Comparison of ENCODE assay signal across 23 cellular contexts in genomic region chr3:24614353-24614752, GRCh38.
"Had no signal": no experiment of that assay in that cellular context is flagged by ENCODE, and none has a peak within 500 bp of the region (broad histone marks: within the 10 kb centered on the region; RNA-seq: fewer than 3 reads in every experiment).

No MANE protein-coding gene starts in this region.

- H3K27ac ChIP-seq: neural progenitor cell, ovary, parathyroid adenoma, psoas muscle, right lobe of liver, sigmoid colon, stomach, thoracic aorta, thyroid gland, tibial nerve, upper lobe of right lung, uterus had no signal

- H3K9me3 ChIP-seq: ovary, psoas muscle, right lobe of liver, sigmoid colon, stomach, thoracic aorta, thyroid gland, tibial nerve, upper lobe of right lung, uterus had no signal

- DNase-seq: natural killer cell; occipital lobe; ovary; posterior cingulate gyrus; psoas muscle; right cardiac atrium; right lobe of liver; sigmoid colon; stimulated activated CD4-positive, alpha-beta T cell treated with anti-CD3 and anti-CD28 coated beads, Interleukin-15, amount 100 ng/mL, for 24 hours; stimulated activated CD4-positive, alpha-beta T cell treated with anti-CD3 and anti-CD28 coated beads, Interleukin-2, amount 100 ng/mL, for 24 hours; stimulated activated CD4-positive, alpha-beta T cell treated with anti-CD3 and anti-CD28 coated beads, Interleukin-2, amount 100 ng/mL, for 48 hours; stimulated activated CD4-positive, alpha-beta T cell treated with anti-CD3 and anti-CD28 coated beads, Interleukin-4, amount 100 ng/mL, for 24 hours; stimulated activated naive B cell treated with anti-CD40 and anti-IgM and Interleukin-4, amounts not matched to agents 10 μg/mL and 1 μg/mL and 100 μg/mL, for 72 hours; stimulated activated naive CD4-positive, alpha-beta T cell treated with Interleukin-2 at 50 U/mL for 16 hours; stomach; thyroid gland; upper lobe of right lung; uterus had no signal

- ATAC-seq: natural killer cell; psoas muscle; right cardiac atrium; right lobe of liver; stimulated activated effector memory CD8-positive, alpha-beta T cell treated with anti-CD3 and anti-CD28 coated beads, Interleukin-12 subunit alpha, Interleukin-12 subunit beta, amount 100 ng/mL, for 72 hours; stimulated activated naive B cell treated with anti-CD40 and anti-IgM and Interleukin-4, amounts not matched to agents 10 μg/mL and 1 μg/mL and 100 μg/mL, for 72 hours; upper lobe of right lung had no signal

- H2AFZ ChIP-seq: neural progenitor cell, parathyroid adenoma had no signal

- H3K4me2 ChIP-seq: neural progenitor cell had no signal

- H3K9ac ChIP-seq: neural progenitor cell, parathyroid adenoma had no signal

- H3K4me1 ChIP-seq: neural progenitor cell, parathyroid adenoma, psoas muscle, right lobe of liver, sigmoid colon, stomach, thyroid gland, tibial nerve, upper lobe of right lung, uterus had no signal

- H3K36me3 ChIP-seq: neural progenitor cell, ovary, right lobe of liver, sigmoid colon, stomach, thoracic aorta, thyroid gland, tibial nerve, upper lobe of right lung, uterus had no signal

- H3K79me2 ChIP-seq: parathyroid adenoma had no signal

- H3K27me3 ChIP-seq: neural progenitor cell, ovary, right lobe of liver, sigmoid colon, stomach, tibial nerve, upper lobe of right lung, uterus had no signal

- H3K4me3 ChIP-seq: neural progenitor cell, ovary, psoas muscle, right lobe of liver, sigmoid colon, stomach, thoracic aorta, thyroid gland, tibial nerve, upper lobe of right lung, uterus had no signal
